Comparison of ENCODE assay signal across 11 cellular contexts in genomic region chr16:6828690-6829089, GRCh38.
"Had no signal": no experiment of that assay in that cellular context is flagged by ENCODE, and none has a peak within 500 bp of the region (broad histone marks: within the 10 kb centered on the region; RNA-seq: fewer than 3 reads in every experiment).

No MANE protein-coding gene starts in this region.

- H3K4me3 Mint-ChIP-seq: HFFc6 had no signal

- H3K4me2 ChIP-seq: KMS-11 had no signal

- H3K36me3 ChIP-seq: HAP-1 had no signal

- H3K4me3 ChIP-seq: GM23248, HAP-1 had no signal

- H3K9ac ChIP-seq: GM23248, KMS-11 had no signal

- DNase-seq: GM23248, GOT3, H7, HFFc6, IMR-90, KBM-7 had no signal

- H3K4me1 ChIP-seq: HAP-1 had no signal

- ATAC-seq: HCT116, HepG2 had no signal

- H3K27ac ChIP-seq: GM23248, HL-60, KMS-11 had no signal

- H3K27ac Mint-ChIP-seq: HFFc6 had no signal
